ENCODE assay signal across 9 cellular contexts in genomic region chr4:138522366-138522765, GRCh38.
DNase-seq lines count a peak whose midpoint lies in the region; ATAC-seq and TF ChIP-seq lines count a peak whose summit lies in the region.
"Had no signal": no experiment of that assay in that cellular context is flagged by ENCODE, and none has a peak within 500 bp of the region (broad histone marks: within the 10 kb centered on the region; RNA-seq: fewer than 3 reads in every experiment).

No MANE protein-coding gene starts in this region.

- H3K4me1 Mint-ChIP-seq in activated naive CD8-positive, alpha-beta T cell treated with anti-CD3 and anti-CD28 coated beads for 36 hours = no peaks in the 10 kb centered on the region
- H3K4me1 Mint-ChIP-seq in activated CD4-positive, alpha-beta T cell treated with anti-CD3 and anti-CD28 coated beads, Interleukin-2, amount 10 ng/mL, durations not matched to agents 7 days and 5 days = no peaks in the 10 kb centered on the region

- H3K4me1 ChIP-seq in liver (ENCODE audit: control insufficient read depth in 4 of 4, insufficient read depth in 4 of 4, low read length in 3 of 4) = no peaks in the 10 kb centered on the region

- no peaks in the 10 kb centered on the region for H3K36me3 Mint-ChIP-seq in activated naive CD8-positive, alpha-beta T cell treated with anti-CD3 and anti-CD28 coated beads for 36 hours
- H3K36me3 Mint-ChIP-seq in activated CD4-positive, alpha-beta T cell treated with anti-CD3 and anti-CD28 coated beads, Interleukin-2, amount 10 ng/mL, durations not matched to agents 7 days and 5 days (ENCODE audit: low read depth) = no peaks in the 10 kb centered on the region

- TF ChIP-seq CTCF in GM12875 (IDR thresholded peaks at IDR 0.05; ENCODE audit: borderline replicate concordance, insufficient read depth, low read depth, low read length) (peak; percentile 35; the same call in 1 of the 2 replicates), liver (IDR thresholded peaks at IDR 0.05; ENCODE audit: low read depth, low read length, missing input control) (peak; percentile 22)

- H3K27ac ChIP-seq in liver (ENCODE audit: low read depth in 1 of 2, low read length in 2 of 2) = no peak overlapping the region
- H3K27ac ChIP-seq: SJCRH30 had no signal

- H3K9me3 ChIP-seq in liver (ENCODE audit: control insufficient read depth in 4 of 4, low read length in 3 of 4) = no peaks in the 10 kb centered on the region

- no peaks in the 10 kb centered on the region for H3K27me3 Mint-ChIP-seq in activated naive CD8-positive, alpha-beta T cell treated with anti-CD3 and anti-CD28 coated beads for 36 hours
- no peaks in the 10 kb centered on the region for H3K27me3 Mint-ChIP-seq in activated CD4-positive, alpha-beta T cell treated with anti-CD3 and anti-CD28 coated beads, Interleukin-2, amount 10 ng/mL, durations not matched to agents 7 days and 5 days

- H3K4me3 ChIP-seq in GM12875 (ENCODE audit: low read depth, low read length) = no peak overlapping the region
- H3K4me3 ChIP-seq in liver (ENCODE audit: low read depth in 1 of 3, low read length in 3 of 3) = no peak overlapping the region
- H3K4me3 ChIP-seq: SJCRH30 had no signal

- H3K27me3 ChIP-seq in liver (ENCODE audit: control insufficient read depth in 4 of 4, insufficient read depth in 4 of 4, low read length in 3 of 4) = no peaks in the 10 kb centered on the region
- H3K27me3 ChIP-seq: SJCRH30 had no signal

- no peak overlapping the region for H3K9ac ChIP-seq in liver (ENCODE audit: low read depth in 1 of 2, low read length in 2 of 2)

- CTCF ChIA-PET in activated CD4-positive, alpha-beta T cell treated with anti-CD3 and anti-CD28 coated beads, Interleukin-2, amount 10 ng/mL, durations not matched to agents 7 days and 5 days (lab: Charles Lee) = no interaction called here

- peak; percentile 73 for ATAC-seq in HG02938 (IDR thresholded peaks at IDR 0.05; ENCODE audit: unreplicated experiment)

- no peak overlapping the region for H3K4me3 Mint-ChIP-seq in activated naive CD8-positive, alpha-beta T cell treated with anti-CD3 and anti-CD28 coated beads for 36 hours
- H3K4me3 Mint-ChIP-seq in activated CD4-positive, alpha-beta T cell treated with anti-CD3 and anti-CD28 coated beads, Interleukin-2, amount 10 ng/mL, durations not matched to agents 7 days and 5 days = no peak overlapping the region

- POLR2A ChIA-PET in activated CD4-positive, alpha-beta T cell treated with anti-CD3 and anti-CD28 coated beads, Interleukin-2, amount 10 ng/mL, durations not matched to agents 7 days and 5 days (lab: Charles Lee) = no interaction called here

- TF ChIP-seq RAD21 in liver (IDR thresholded peaks at IDR 0.05) = peak; percentile 60 to 77

- H3K36me3 ChIP-seq in liver (ENCODE audit: control insufficient read depth in 4 of 4, insufficient read depth in 3 of 4, low read depth in 1 of 4, low read length in 3 of 4) = no peaks in the 10 kb centered on the region
- H3K36me3 ChIP-seq: SJCRH30 had no signal

- H3K9me3 Mint-ChIP-seq in activated naive CD8-positive, alpha-beta T cell treated with anti-CD3 and anti-CD28 coated beads for 36 hours = no peaks in the 10 kb centered on the region
- no peaks in the 10 kb centered on the region for H3K9me3 Mint-ChIP-seq in activated CD4-positive, alpha-beta T cell treated with anti-CD3 and anti-CD28 coated beads, Interleukin-2, amount 10 ng/mL, durations not matched to agents 7 days and 5 days

- 54% methylated on average over 1 of the region's 1 CpG for WGBS in liver

- peak; percentile 4 for DNase-seq in SK-N-DZ (ENCODE audit: low spot score)
- no peak for DNase-seq in activated naive CD8-positive, alpha-beta T cell treated with anti-CD3 and anti-CD28 coated beads for 36 hours
- no peak for DNase-seq in COLO668 (lab: John Stamatoyannopoulos, UW; ENCODE audit: unreplicated experiment)
- DNase-seq in activated CD4-positive, alpha-beta T cell treated with anti-CD3 and anti-CD28 coated beads, Interleukin-2, amount 10 ng/mL, durations not matched to agents 7 days and 5 days = no peak
- DNase-seq in NCI-H1436 (lab: John Stamatoyannopoulos, UW) = no peak

- H3K27ac Mint-ChIP-seq in activated naive CD8-positive, alpha-beta T cell treated with anti-CD3 and anti-CD28 coated beads for 36 hours = no peak overlapping the region
- no peak overlapping the region for H3K27ac Mint-ChIP-seq in activated CD4-positive, alpha-beta T cell treated with anti-CD3 and anti-CD28 coated beads, Interleukin-2, amount 10 ng/mL, durations not matched to agents 7 days and 5 days

TF ChIP-seq in liver, 16 proteins besides CTCF, POLR2A, EP300 and RAD21:
- TF ChIP-seq EGR1 (IDR thresholded peaks at IDR 0.05; ENCODE audit: low read depth in 2 of 2) (no peak), REST (IDR thresholded peaks at IDR 0.05) (no peak), SP1 (IDR thresholded peaks at IDR 0.05) (no peak), HNF4A (conservative IDR thresholded peaks at IDR 0.05) (no peak), JUND (IDR thresholded peaks at IDR 0.05) (no peak), RXRA (IDR thresholded peaks at IDR 0.05) (no peak)
